In genomic region chr1:5701642-5702041, GRCh38 we compare ENCODE assay signal across 22 cellular contexts.
"Had no signal": no experiment of that assay in that cellular context is flagged by ENCODE, and none has a peak within 500 bp of the region (broad histone marks: within the 10 kb centered on the region; RNA-seq: fewer than 3 reads in every experiment).

No MANE protein-coding gene starts in this region.

- H3K4me3 Mint-ChIP-seq: dendritic cell treated with granulocyte-macrophage colony-stimulating factor and Interleukin-4, amounts not matched to agents 40 ng/mL and 50 ng/mL, for 4 days; effector memory CD8-positive, alpha-beta T cell; endodermal cell had no signal

- H3K4me1 ChIP-seq: colonic mucosa, esophagus squamous epithelium, gastrocnemius medialis, heart right ventricle, left lung, lower lobe of right lung had no signal

- H3K4me3 ChIP-seq: colonic mucosa, esophagus squamous epithelium, gastrocnemius medialis, heart right ventricle, left lung, lower lobe of right lung had no signal

- H3K27ac Mint-ChIP-seq: dendritic cell treated with granulocyte-macrophage colony-stimulating factor and Interleukin-4, amounts not matched to agents 40 ng/mL and 50 ng/mL, for 4 days; endodermal cell had no signal

- H3K36me3 ChIP-seq: colonic mucosa, esophagus squamous epithelium, gastrocnemius medialis, heart right ventricle, left lung, lower lobe of right lung had no signal

- H3K27ac ChIP-seq: colonic mucosa, epithelial cell of prostate, esophagus squamous epithelium, gastrocnemius medialis, heart right ventricle, left lung, lower lobe of right lung had no signal

- H3K27me3 ChIP-seq: colonic mucosa, gastrocnemius medialis had no signal

- H3K4me1 Mint-ChIP-seq: endodermal cell had no signal

- H3K9me3 ChIP-seq: colonic mucosa, esophagus squamous epithelium, gastrocnemius medialis, left lung, lower lobe of right lung had no signal

- H3K9me3 Mint-ChIP-seq: dendritic cell treated with granulocyte-macrophage colony-stimulating factor and Interleukin-4, amounts not matched to agents 40 ng/mL and 50 ng/mL, for 4 days; effector memory CD8-positive, alpha-beta T cell had no signal

- DNase-seq: colonic mucosa; cortex of kidney; effector CD8-positive, alpha-beta T cell; effector memory CD8-positive, alpha-beta T cell; endodermal cell; erythroblast; esophagus squamous epithelium; foreskin fibroblast; foreskin melanocyte; gastrocnemius medialis; glutamatergic neuron; heart right ventricle; hippocampal formation; left cardiac atrium; left lung; left ventricle myocardium superior; lower lobe of right lung; mesenchymal stem cell; midbrain had no signal

- ATAC-seq: effector memory CD8-positive, alpha-beta T cell; esophagus mucosa; gastrocnemius medialis; heart right ventricle; left cardiac atrium; left lung; left ventricle myocardium superior; lower lobe of right lung had no signal
